ENCODE assay signal across 16 cellular contexts in the genomic region with DNA sequence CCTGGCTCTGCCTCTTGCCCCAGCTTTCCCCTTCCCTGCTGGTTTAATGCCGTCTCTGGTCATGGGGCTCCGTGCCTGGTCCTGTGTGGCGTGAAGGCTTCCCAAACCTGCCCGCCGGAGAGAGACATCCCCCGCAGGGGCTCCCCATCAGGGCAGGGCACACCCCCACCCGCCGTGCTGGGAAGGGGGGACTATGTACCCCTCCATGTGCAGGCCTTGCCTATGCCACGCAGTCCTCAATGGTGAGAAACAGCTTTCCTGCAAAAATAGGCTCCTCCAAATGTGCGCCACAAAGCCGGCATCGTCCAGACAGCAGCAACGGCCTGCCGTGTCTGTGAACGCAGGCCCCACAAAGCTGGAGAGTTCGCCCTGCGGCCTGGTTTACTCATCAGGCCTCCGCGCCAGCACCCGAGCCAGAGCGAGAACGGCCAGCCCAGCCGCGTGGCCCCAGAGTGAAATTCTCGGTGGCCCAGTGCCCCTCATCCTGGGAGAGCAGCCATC.
"Had no signal": no experiment of that assay in that cellular context is flagged by ENCODE, and none has a peak within 500 bp of the region (broad histone marks: within the 10 kb centered on the region; RNA-seq: fewer than 3 reads in every experiment).

No MANE protein-coding gene starts in this region.

- H3K9me3 ChIP-seq: lower lobe of right lung, stomach, uterus had no signal

- H3K27me3 Mint-ChIP-seq: memory B cell, type B pancreatic cell had no signal

- H3K36me3 ChIP-seq: lower lobe of right lung, uterus had no signal

- H3K4me1 ChIP-seq: foreskin keratinocyte, lower lobe of right lung, stomach, uterus had no signal

- H3K36me3 Mint-ChIP-seq: memory B cell, type B pancreatic cell had no signal

- DNase-seq: dermis blood vessel endothelial cell; erythroblast; foreskin keratinocyte; kidney glomerular epithelial cell; lower lobe of right lung; midbrain; nephron progenitor cell; stimulated activated CD4-positive, alpha-beta T cell treated with anti-CD3 and anti-CD28 coated beads, Interleukin-2, amount 100 ng/mL, for 24 hours; stimulated activated CD4-positive, alpha-beta T cell treated with anti-CD3 and anti-CD28 coated beads, Interleukin-4, amount 100 ng/mL, for 4 hours; stimulated activated naive CD4-positive, alpha-beta T cell; stomach; substantia nigra; uterus had no signal

- H3K27ac ChIP-seq: foreskin keratinocyte, lower lobe of right lung, stomach, uterus had no signal

- H3K4me1 Mint-ChIP-seq: memory B cell had no signal

- H3K4me3 Mint-ChIP-seq: memory B cell, nephron progenitor cell, type B pancreatic cell had no signal

- H3K27ac Mint-ChIP-seq: memory B cell, nephron progenitor cell, type B pancreatic cell had no signal

- H3K9me3 Mint-ChIP-seq: memory B cell, nephron progenitor cell, type B pancreatic cell had no signal

- ATAC-seq: foreskin keratinocyte, lower lobe of right lung, sciatic nerve had no signal

- H3K4me3 ChIP-seq: lower lobe of right lung, stomach, uterus had no signal

- H3K27me3 ChIP-seq: foreskin keratinocyte, stomach, uterus had no signal
